ENCODE assay signal across 15 cellular contexts in genomic region chr3:133747373-133747772, GRCh38. TPM values are rescaled to one million over a fixed set of nuclear protein-coding genes. Genes with fewer than 3 reads are reported as not detected.
DNase-seq lines count a peak whose midpoint lies in the region; ATAC-seq and TF ChIP-seq lines count a peak whose summit lies in the region.
"Had no signal": no experiment of that assay in that cellular context is flagged by ENCODE, and none has a peak within 500 bp of the region (broad histone marks: within the 10 kb centered on the region; RNA-seq: fewer than 3 reads in every experiment).

No MANE protein-coding gene starts in this region.

- no peak for ATAC-seq in GM21619 (IDR thresholded peaks at IDR 0.05; ENCODE audit: unreplicated experiment)

- H3K4me1 Mint-ChIP-seq in glutamatergic neuron (ENCODE audit: low read depth, unreplicated experiment): peaks cover 3% of the 10 kb centered on the region

- peaks cover 2% of the 10 kb centered on the region for H3K9me3 Mint-ChIP-seq in glutamatergic neuron (ENCODE audit: unreplicated experiment)
- H3K9me3 Mint-ChIP-seq: CD8-positive, alpha-beta memory T cell had no signal

- peak overlapping the region; percentile 12 for H3K27ac Mint-ChIP-seq in glutamatergic neuron (ENCODE audit: unreplicated experiment)
- H3K27ac Mint-ChIP-seq: CD8-positive, alpha-beta memory T cell had no signal

- no peak for TF ChIP-seq CTCF in glutamatergic neuron (IDR thresholded peaks at IDR 0.05; ENCODE audit: partially characterized antibody, unreplicated experiment)

- no peak for DNase-seq in glutamatergic neuron
- peak; percentile 20 for DNase-seq in medulla oblongata (ENCODE audit: extremely low spot score)
- DNase-seq in substantia nigra (lab: John Stamatoyannopoulos, UW): no peak
- DNase-seq in DMS153 treated with DMSO at 0.1 percent for 48 hours (lab: John Stamatoyannopoulos, UW; ENCODE audit: unreplicated experiment): no peak
- DNase-seq in NCI-H524 treated with DMSO at 0.1 percent for 48 hours (lab: John Stamatoyannopoulos, UW): no peak
- DNase-seq: 8988T; AML-193; Caco-2; CD8-positive, alpha-beta memory T cell; DMS53; GF-D8; GM23248 had no signal

- no peak overlapping the region for H3K4me3 Mint-ChIP-seq in glutamatergic neuron (ENCODE audit: unreplicated experiment)
- H3K4me3 Mint-ChIP-seq: CD8-positive, alpha-beta memory T cell had no signal

- peaks cover 2% of the 10 kb centered on the region for H3K27me3 Mint-ChIP-seq in glutamatergic neuron (ENCODE audit: unreplicated experiment)

- peaks cover 9% of the 10 kb centered on the region for H3K36me3 Mint-ChIP-seq in glutamatergic neuron (ENCODE audit: unreplicated experiment)

- H3K27ac ChIP-seq in angular gyrus (ENCODE audit: low read depth, low read length): peak overlapping the region; percentile 99
- H3K27ac ChIP-seq in substantia nigra (ENCODE audit: low read depth, low read length, poor library complexity, severe bottlenecking): peak overlapping the region; percentile 99
- H3K27ac ChIP-seq: BLaER1, GM23248 had no signal

RNA-seq across cellular contexts. Expression of gene TF, which starts 1.2 kb away (rescaled TPM):
- total RNA-seq in glutamatergic neuron (ENCODE audit: unreplicated experiment): 2.3 TPM
- total RNA-seq: GM23248 had no signal

RNA-seq across cellular contexts. Expression of gene SRPRB, which starts 58.2 kb away (rescaled TPM):
- total RNA-seq in glutamatergic neuron (ENCODE audit: unreplicated experiment): 47.2 TPM
